14 cellular contexts compared by ENCODE assay signal in the genomic region with DNA sequence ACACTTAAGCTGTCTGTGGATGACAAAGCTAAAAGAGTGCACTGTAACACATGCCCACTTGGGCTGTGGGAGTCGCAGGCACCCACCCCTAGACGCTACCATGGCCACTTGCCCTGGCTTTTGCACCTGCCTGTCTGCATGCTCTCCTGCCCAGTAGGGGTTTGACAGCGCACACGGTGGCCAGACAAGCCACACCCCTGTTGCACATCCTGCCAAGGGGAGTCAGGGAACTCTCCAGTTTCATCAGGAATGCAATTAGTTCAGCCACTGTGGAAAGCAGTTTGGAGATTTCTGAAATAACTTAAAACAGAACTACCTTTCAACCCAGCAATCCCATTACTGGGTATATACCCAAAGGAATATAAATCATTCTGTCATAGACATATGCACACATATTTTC. TPM values are rescaled to one million over a fixed set of nuclear protein-coding genes. Genes with fewer than 3 reads are reported as not detected.
"Had no signal": no experiment of that assay in that cellular context is flagged by ENCODE, and none has a peak within 500 bp of the region (broad histone marks: within the 10 kb centered on the region; RNA-seq: fewer than 3 reads in every experiment).

No MANE protein-coding gene starts in this region.

RNA-seq across cellular contexts. Expression of gene TEKT4, which starts 35.7 kb away (rescaled TPM):
- total RNA-seq: natural killer cell treated with Interleukin-12 subunit alpha and Interleukin-12 subunit beta and Interleukin-15 and Interleukin-18, amount 100 ng/mL, for 72 hours; neural crest cell; omental fat pad; osteocyte; posterior vena cava; pulmonary artery endothelial cell; right atrium auricular region; sciatic nerve; smooth muscle cell; spleen; suprapubic skin; transverse colon; upper lobe of right lung; urinary bladder had no signal
